3 cellular contexts compared by ENCODE assay signal in the genomic region with DNA sequence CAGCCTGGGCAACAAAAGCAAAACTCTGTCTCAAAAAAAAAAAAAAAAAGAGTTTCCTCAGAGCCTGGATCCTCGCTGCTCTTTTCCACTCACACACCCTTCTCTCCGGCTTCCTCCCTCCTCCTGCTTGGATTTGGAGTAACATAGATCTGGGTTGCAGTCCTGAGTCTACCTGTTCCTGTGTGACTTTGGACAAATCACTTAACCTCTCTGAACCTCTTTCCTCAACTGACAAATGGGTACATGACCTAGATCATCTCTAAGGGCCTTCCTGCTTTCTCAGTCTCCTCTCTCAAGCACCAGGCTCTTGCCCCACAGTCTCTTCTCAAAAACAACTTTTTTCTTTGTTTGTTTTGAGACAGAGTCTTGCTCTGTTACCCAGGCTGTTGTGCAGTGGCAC.
A peak's percentile ranks its signal among the peaks of the same experiment; 100 is the strongest.
TF ChIP-seq lines count a peak whose summit lies in the region.

No MANE protein-coding gene starts in this region.

TF ChIP-seq in A549, 52 proteins besides CTCF, POLR2A, EP300 and RAD21:
- TF ChIP-seq ZFP36 (IDR thresholded peaks at IDR 0.05; ENCODE audit: borderline replicate concordance, partially characterized antibody) = peak; percentile 64
- no peak for TF ChIP-seq POLR2AphosphoS2 (conservative IDR thresholded peaks at IDR 0.05; ENCODE audit: low read length)
- TF ChIP-seq KDM1A (IDR thresholded peaks at IDR 0.05; ENCODE audit: low read depth) = 0 out of 2 replicates have a peak, but pooled peaks have one; percentile 13
- no peak for TF ChIP-seq ZSCAN20 (CRISPR knock-in tag; IDR thresholded peaks at IDR 0.05)
- TF ChIP-seq EHMT2 (IDR thresholded peaks at IDR 0.05; ENCODE audit: low read depth) = no peak
- TF ChIP-seq, protein P1, sequence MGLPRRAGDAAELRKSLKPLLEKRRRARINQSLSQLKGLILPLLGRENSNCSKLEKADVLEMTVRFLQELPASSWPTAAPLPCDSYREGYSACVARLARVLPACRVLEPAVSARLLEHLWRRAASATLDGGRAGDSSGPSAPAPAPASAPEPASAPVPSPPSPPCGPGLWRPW (IDR thresholded peaks at IDR 0.05) = no peak

TF ChIP-seq in HCT116, 20 proteins besides CTCF, POLR2A, EP300 and RAD21:
- TF ChIP-seq, protein P2, sequence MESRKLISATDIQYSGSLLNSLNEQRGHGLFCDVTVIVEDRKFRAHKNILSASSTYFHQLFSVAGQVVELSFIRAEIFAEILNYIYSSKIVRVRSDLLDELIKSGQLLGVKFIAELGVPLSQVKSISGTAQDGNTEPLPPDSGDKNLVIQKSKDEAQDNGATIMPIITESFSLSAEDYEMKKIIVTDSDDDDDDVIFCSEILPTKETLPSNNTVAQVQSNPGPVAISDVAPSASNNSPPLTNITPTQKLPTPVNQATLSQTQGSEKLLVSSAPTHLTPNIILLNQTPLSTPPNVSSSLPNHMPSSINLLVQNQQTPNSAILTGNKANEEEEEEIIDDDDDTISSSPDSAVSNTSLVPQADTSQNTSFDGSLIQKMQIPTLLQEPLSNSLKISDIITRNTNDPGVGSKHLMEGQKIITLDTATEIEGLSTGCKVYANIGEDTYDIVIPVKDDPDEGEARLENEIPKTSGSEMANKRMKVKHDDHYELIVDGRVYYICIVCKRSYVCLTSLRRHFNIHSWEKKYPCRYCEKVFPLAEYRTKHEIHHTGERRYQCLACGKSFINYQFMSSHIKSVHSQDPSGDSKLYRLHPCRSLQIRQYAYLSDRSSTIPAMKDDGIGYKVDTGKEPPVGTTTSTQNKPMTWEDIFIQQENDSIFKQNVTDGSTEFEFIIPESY (IDR thresholded peaks at IDR 0.05; ENCODE audit: extremely low read depth, insufficient replicate concordance, low read length) = no peak
- TF ChIP-seq, protein P3, sequence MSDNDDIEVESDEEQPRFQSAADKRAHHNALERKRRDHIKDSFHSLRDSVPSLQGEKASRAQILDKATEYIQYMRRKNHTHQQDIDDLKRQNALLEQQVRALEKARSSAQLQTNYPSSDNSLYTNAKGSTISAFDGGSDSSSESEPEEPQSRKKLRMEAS (IDR thresholded peaks at IDR 0.05) = 0 out of 2 replicates have a peak, but pooled peaks have one; percentile 14
TF ChIP-seq in HCT116: peak in this region for 1.

TF ChIP-seq in K562, 482 proteins besides CTCF, POLR2A, EP300 and RAD21:
- TF ChIP-seq RBM25 (IDR thresholded peaks at IDR 0.05; ENCODE audit: low read depth, low read length, severe bottlenecking) (peak; percentile 81), BCOR (IDR thresholded peaks at IDR 0.05) (peak; percentile 84), KDM1A (IDR thresholded peaks at IDR 0.05) (peak in 1 of 2 experiments; percentile 30; a peak in 1 of 4 replicates), NFE2L1 (tag; IDR thresholded peaks at IDR 0.05; ENCODE audit: borderline replicate concordance, low read depth) (no peak), ADNP (tag; IDR thresholded peaks at IDR 0.05) (peak; percentile 42; the same call in 1 of the 2 replicates), ETV6 (IDR thresholded peaks at IDR 0.05; ENCODE audit: borderline replicate concordance in 1 of 2, low read depth in 2 of 2, low read length in 1 of 2) (no peak), ETV6 (CRISPR knock-in tag; IDR thresholded peaks at IDR 0.05; ENCODE audit: borderline replicate concordance) (no peak), ZFP36 (IDR thresholded peaks at IDR 0.05; ENCODE audit: low read depth, low read length, partially characterized antibody) (peak; percentile 74), PCBP2 (IDR thresholded peaks at IDR 0.05; ENCODE audit: low read depth, low read length, poor library complexity, severe bottlenecking) (no peak), FOXJ2 (tag; IDR thresholded peaks at IDR 0.05) (no peak), SMARCA5 (IDR thresholded peaks at IDR 0.05) (peak; percentile 68; the same call in 1 of the 2 replicates)
